In the genomic region with DNA sequence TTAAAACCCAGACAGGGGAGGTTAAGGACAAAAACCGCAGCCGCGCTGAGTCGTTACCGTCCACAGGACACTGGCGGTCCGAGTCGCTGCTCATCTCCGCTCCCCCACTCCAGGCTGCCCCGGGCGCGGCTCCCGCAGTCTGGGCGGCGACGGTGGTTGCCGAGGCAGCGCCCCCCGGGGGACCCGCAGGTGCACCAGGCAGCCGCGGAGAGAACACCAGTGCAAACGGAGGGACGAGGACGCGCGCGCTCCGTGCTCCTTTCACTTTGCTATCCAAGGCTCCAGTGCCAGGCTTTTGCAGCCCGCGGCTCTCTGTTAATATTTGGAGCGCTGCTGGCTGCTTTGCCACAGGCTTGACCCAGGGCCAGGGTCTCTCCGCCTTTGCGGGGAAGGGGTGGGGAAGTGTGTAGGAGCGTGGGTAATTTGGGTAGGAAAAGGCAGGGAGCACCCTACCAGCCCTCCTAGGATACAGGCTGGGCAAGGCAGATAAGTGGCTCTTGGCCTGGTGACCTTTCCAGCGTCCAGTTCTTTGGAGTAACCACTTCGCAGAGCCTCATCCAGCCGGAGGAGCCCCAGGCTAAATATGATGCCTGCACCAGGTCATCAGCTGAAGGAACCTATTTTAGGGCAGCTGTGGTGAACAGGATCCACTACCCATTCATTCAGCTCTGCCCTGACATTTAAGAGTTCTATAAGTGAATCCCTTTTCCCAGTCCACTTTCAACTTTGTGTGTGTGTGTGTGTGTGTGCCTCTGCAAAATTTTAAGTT, we compare ENCODE assay signal across 8 cellular contexts. TPM values are rescaled to one million over a fixed set of nuclear protein-coding genes. Genes with fewer than 3 reads are reported as not detected.
DNase-seq lines count a peak whose midpoint lies in the region; ATAC-seq and TF ChIP-seq lines count a peak whose summit lies in the region.

A gene with protein sequence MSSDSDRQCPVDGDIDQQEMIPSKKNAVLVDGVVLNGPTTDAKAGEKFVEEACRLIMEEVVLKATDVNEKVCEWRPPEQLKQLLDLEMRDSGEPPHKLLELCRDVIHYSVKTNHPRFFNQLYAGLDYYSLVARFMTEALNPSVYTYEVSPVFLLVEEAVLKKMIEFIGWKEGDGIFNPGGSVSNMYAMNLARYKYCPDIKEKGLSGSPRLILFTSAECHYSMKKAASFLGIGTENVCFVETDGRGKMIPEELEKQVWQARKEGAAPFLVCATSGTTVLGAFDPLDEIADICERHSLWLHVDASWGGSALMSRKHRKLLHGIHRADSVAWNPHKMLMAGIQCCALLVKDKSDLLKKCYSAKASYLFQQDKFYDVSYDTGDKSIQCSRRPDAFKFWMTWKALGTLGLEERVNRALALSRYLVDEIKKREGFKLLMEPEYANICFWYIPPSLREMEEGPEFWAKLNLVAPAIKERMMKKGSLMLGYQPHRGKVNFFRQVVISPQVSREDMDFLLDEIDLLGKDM (minus strand): TSS at position 141 of the 769 bp plus-strand sequence. CDS start 47 bp downstream, at position 94.

- peaks cover 57% of the 10 kb centered on the region for H3K27me3 Mint-ChIP-seq in activated T-helper 1 cell treated with anti-CD3 and anti-CD28 coated beads, Interleukin-12 subunit alpha, Interleukin-12 subunit beta, Interleukin-2, Interleukin-4 antibody, amounts not matched to agents 30 ng/mL and 10 ng/mL and 1 ng/mL, durations not matched to agents 14 hours and 24 hours and 36 hours (ENCODE audit: insufficient read depth)

- H3K36me3 Mint-ChIP-seq in activated T-helper 1 cell treated with anti-CD3 and anti-CD28 coated beads, Interleukin-12 subunit alpha, Interleukin-12 subunit beta, Interleukin-2, Interleukin-4 antibody, amounts not matched to agents 30 ng/mL and 10 ng/mL and 1 ng/mL, durations not matched to agents 14 hours and 24 hours and 36 hours (ENCODE audit: low read depth), result no peaks in the 10 kb centered on the region

- H3K4me1 ChIP-seq in BLaER1 treated with 17β-estradiol and CSF1 and Interleukin-3, amounts not matched to agents 10 nM and 100 nM, result peaks cover 5 to 49% (median 33%) of the 10 kb centered on the region in 10 experiments; a peak in 18 of 20 replicates
- H3K4me1 ChIP-seq in Karpas-422 (ENCODE audit: low read length), result no peaks in the 10 kb centered on the region

- intact Hi-C loops in activated T-helper 1 cell treated with anti-CD3 and anti-CD28 coated beads, Interleukin-12 subunit alpha, Interleukin-12 subunit beta, Interleukin-2, Interleukin-4 antibody, amounts not matched to agents 30 ng/mL and 10 ng/mL and 1 ng/mL, durations not matched to agents 14 hours and 24 hours and 36 hours (cut with micrococcal nuclease), result no loop called here
- intact Hi-C loops in Right ventricle myocardium superior (cut with DNase I), result loop anchor here (10.0 kb wide), 1 partner anchor 120 kb away; no protein-coding TSS in a partner anchor
- intact Hi-C loops in posterior cingulate gyrus (cut with DNase I), result no loop called here

- H3K4me1 Mint-ChIP-seq in activated T-helper 1 cell treated with anti-CD3 and anti-CD28 coated beads, Interleukin-12 subunit alpha, Interleukin-12 subunit beta, Interleukin-2, Interleukin-4 antibody, amounts not matched to agents 30 ng/mL and 10 ng/mL and 1 ng/mL, durations not matched to agents 14 hours and 24 hours and 36 hours (ENCODE audit: low read depth), result peaks cover 26% of the 10 kb centered on the region

- H3K4me3 Mint-ChIP-seq in activated T-helper 1 cell treated with anti-CD3 and anti-CD28 coated beads, Interleukin-12 subunit alpha, Interleukin-12 subunit beta, Interleukin-2, Interleukin-4 antibody, amounts not matched to agents 30 ng/mL and 10 ng/mL and 1 ng/mL, durations not matched to agents 14 hours and 24 hours and 36 hours, result peak within 1 kb of the TSS; percentile 71

- peak within 1 kb of the TSS; percentile 60 to 74 (median 68) for H3K4me3 ChIP-seq in BLaER1 treated with 17β-estradiol and CSF1 and Interleukin-3, amounts not matched to agents 10 nM and 100 nM
- peak within 1 kb of the TSS; percentile 43 for H3K4me3 ChIP-seq in LNCaP clone FGC (ENCODE audit: low read depth, low read length)
- no peak within 1 kb of the TSS for H3K4me3 ChIP-seq in Karpas-422 (ENCODE audit: low read length)

- no peaks in the 10 kb centered on the region for H3K9me2 ChIP-seq in Karpas-422 (replicated peaks; ENCODE audit: insufficient read depth, low read length)

- no peaks in the 10 kb centered on the region for H3K9me3 Mint-ChIP-seq in activated T-helper 1 cell treated with anti-CD3 and anti-CD28 coated beads, Interleukin-12 subunit alpha, Interleukin-12 subunit beta, Interleukin-2, Interleukin-4 antibody, amounts not matched to agents 30 ng/mL and 10 ng/mL and 1 ng/mL, durations not matched to agents 14 hours and 24 hours and 36 hours

- peaks cover 0 to 16% (median 0%) of the 10 kb centered on the region in 11 experiments; a peak in 6 of 22 replicates for H3K9me3 ChIP-seq in BLaER1 treated with 17β-estradiol and CSF1 and Interleukin-3, amounts not matched to agents 10 nM and 100 nM (replicated peaks in 1 of 11)
- H3K9me3 ChIP-seq in Karpas-422 (ENCODE audit: low read length), result no peaks in the 10 kb centered on the region

- peak within 1 kb of the TSS in 10 of 11 experiments; percentile 42 to 71 (median 51); a peak in 17 of 22 replicates for H3K9ac ChIP-seq in BLaER1 treated with 17β-estradiol and CSF1 and Interleukin-3, amounts not matched to agents 10 nM and 100 nM
- no peak within 1 kb of the TSS for H3K9ac ChIP-seq in Karpas-422 (ENCODE audit: low read length)

- H3K27ac ChIP-seq in BLaER1 treated with 17β-estradiol and CSF1 and Interleukin-3, amounts not matched to agents 10 nM and 100 nM, result no peak within 1 kb of the TSS
- H3K27ac ChIP-seq in Karpas-422 (ENCODE audit: low read length), result no peak within 1 kb of the TSS

- H2AFZ ChIP-seq in Karpas-422 (ENCODE audit: low read length), result no peak within 1 kb of the TSS

- no peaks in the 10 kb centered on the region for H4K20me1 ChIP-seq in BLaER1 treated with 17β-estradiol and CSF1 and Interleukin-3, amounts not matched to agents 10 nM and 100 nM
- H4K20me1 ChIP-seq in Karpas-422 (ENCODE audit: insufficient read depth, low read depth, low read length), result no peaks in the 10 kb centered on the region

- no peaks in the 10 kb centered on the region for H3K79me2 ChIP-seq in Karpas-422 (ENCODE audit: low read length)

- H3K27ac Mint-ChIP-seq in activated T-helper 1 cell treated with anti-CD3 and anti-CD28 coated beads, Interleukin-12 subunit alpha, Interleukin-12 subunit beta, Interleukin-2, Interleukin-4 antibody, amounts not matched to agents 30 ng/mL and 10 ng/mL and 1 ng/mL, durations not matched to agents 14 hours and 24 hours and 36 hours, result no peak within 1 kb of the TSS

- ATAC-seq in Right ventricle myocardium superior (ENCODE audit: poor library complexity), result peak; percentile 72

- H3K4me2 ChIP-seq in BLaER1 treated with 17β-estradiol and CSF1 and Interleukin-3, amounts not matched to agents 10 nM and 100 nM, result peak within 1 kb of the TSS; percentile 87 to 98 (median 96)
- no peak within 1 kb of the TSS for H3K4me2 ChIP-seq in Karpas-422 (ENCODE audit: low read depth, low read length, poor library complexity, severe bottlenecking)

- no peak for TF ChIP-seq CTCF in LNCaP clone FGC (IDR thresholded peaks at IDR 0.05; ENCODE audit: control insufficient read depth, extremely low read depth, insufficient read depth)

- no peak for DNase-seq in LNCaP clone FGC (ENCODE audit: low read depth)
- no peak for DNase-seq in activated T-helper 1 cell treated with anti-CD3 and anti-CD28 coated beads, Interleukin-12 subunit alpha, Interleukin-12 subunit beta, Interleukin-2, Interleukin-4 antibody, amounts not matched to agents 30 ng/mL and 10 ng/mL and 1 ng/mL, durations not matched to agents 14 hours and 24 hours and 36 hours (ENCODE audit: low spot score)
- DNase-seq in Right ventricle myocardium superior, result peak; percentile 50
- DNase-seq in posterior cingulate gyrus, result peak in 8 of 10 donors; percentile 4 to 83 (median 26)
- DNase-seq in OCI-M2 (lab: John Stamatoyannopoulos, UW; ENCODE audit: unreplicated experiment), result no peak
- DNase-seq in Karpas-422, result no peak
- DNase-seq in stimulated activated naive CD4-positive, alpha-beta T cell (lab: John Stamatoyannopoulos, UW), result no peak

- peaks cover 18 to 28% (median 20%) of the 10 kb centered on the region in 11 experiments for H3K27me3 ChIP-seq in BLaER1 treated with 17β-estradiol and CSF1 and Interleukin-3, amounts not matched to agents 10 nM and 100 nM
- H3K27me3 ChIP-seq in Karpas-422 (ENCODE audit: low read length), result no peaks in the 10 kb centered on the region

- H3K36me3 ChIP-seq in BLaER1 treated with 17β-estradiol and CSF1 and Interleukin-3, amounts not matched to agents 10 nM and 100 nM, result no peaks in the 10 kb centered on the region
- H3K36me3 ChIP-seq in Karpas-422 (ENCODE audit: insufficient read depth, low read length), result no peaks in the 10 kb centered on the region

RNA-seq across cellular contexts. Expression of the gene that starts here (rescaled TPM):
- total RNA-seq in activated T-helper 1 cell treated with anti-CD3 and anti-CD28 coated beads, Interleukin-12 subunit alpha, Interleukin-12 subunit beta, Interleukin-2, Interleukin-4 antibody, amounts not matched to agents 30 ng/mL and 10 ng/mL and 1 ng/mL, durations not matched to agents 14 hours and 24 hours and 36 hours, result not detected in 2 replicates
- not detected for total RNA-seq in Right ventricle myocardium superior
- total RNA-seq in Karpas-422 (2014; rRNA removed; shearing (Covaris generic); ENCODE audit: low replicate concordance), result not detected in 2 replicates

Comparison
In these comparisons a context has a peak if more than half of its experiments do, and no peak if none do; other contexts are left out.
1. Peak in DNase-seq and ATAC-seq in Right ventricle myocardium superior; RNA of the gene not detected or under 1 TPM.
2. DNase-seq: peak in posterior cingulate gyrus (8 of 10); none in LNCaP clone FGC (single experiment), activated T-helper 1 cell treated with anti-CD3 and anti-CD28 coated beads, Interleukin-12 subunit alpha, Interleukin-12 subunit beta, Interleukin-2, Interleukin-4 antibody, amounts not matched to agents 30 ng/mL and 10 ng/mL and 1 ng/mL, durations not matched to agents 14 hours and 24 hours and 36 hours (single experiment), OCI-M2 (single experiment), Karpas-422 (single experiment) and stimulated activated naive CD4-positive, alpha-beta T cell (0 of 6).